ENCODE assay signal across 1 cellular context in genomic region chr6:22271044-22271443, GRCh38.
TF ChIP-seq lines count a peak whose summit lies in the region.

No MANE protein-coding gene starts in this region.

TF ChIP-seq in GM12878, 131 proteins besides CTCF, POLR2A, EP300 and RAD21 (continued from another document and continues in another):
- TF ChIP-seq E4F1 (IDR thresholded peaks at IDR 0.05; ENCODE audit: borderline replicate concordance, partially characterized antibody), result no peak
- TF ChIP-seq PBX3 (IDR thresholded peaks at IDR 0.05; ENCODE audit: insufficient replicate concordance, low read depth, low read length), result no peak
- TF ChIP-seq YY1 (IDR thresholded peaks at IDR 0.05; ENCODE audit: low read depth, low read length), result no peak
- TF ChIP-seq ATF2 (IDR thresholded peaks at IDR 0.05; ENCODE audit: low read length), result peak; percentile 80
- no peak for TF ChIP-seq SUZ12 (IDR thresholded peaks at IDR 0.05; ENCODE audit: unreplicated experiment)
- TF ChIP-seq CBX3 (IDR thresholded peaks at IDR 0.05; ENCODE audit: borderline replicate concordance, low read depth), result no peak
- TF ChIP-seq KLF5 (IDR thresholded peaks at IDR 0.05; ENCODE audit: partially characterized antibody), result no peak
- TF ChIP-seq BRCA1 (IDR thresholded peaks at IDR 0.05; ENCODE audit: low read depth, low read length), result no peak
- no peak for TF ChIP-seq RCOR1 (conservative IDR thresholded peaks at IDR 0.05; ENCODE audit: low read depth, low read length)
- TF ChIP-seq TCF3 (IDR thresholded peaks at IDR 0.05; ENCODE audit: borderline replicate concordance, insufficient read depth, low read depth, low read length), result no peak
- TF ChIP-seq TARDBP (IDR thresholded peaks at IDR 0.05; ENCODE audit: borderline replicate concordance), result no peak
- no peak for TF ChIP-seq FOS (IDR thresholded peaks at IDR 0.05; ENCODE audit: borderline replicate concordance, extremely low read depth, insufficient read length)
- no peak for TF ChIP-seq SREBF2 (IDR thresholded peaks at IDR 0.05; ENCODE audit: low read length)
- TF ChIP-seq SREBF1 (IDR thresholded peaks at IDR 0.05; ENCODE audit: low read length), result no peak
- no peak for TF ChIP-seq SMAD1 (IDR thresholded peaks at IDR 0.05; ENCODE audit: low read depth, partially characterized antibody)
- no peak for TF ChIP-seq SMAD5 (IDR thresholded peaks at IDR 0.05; ENCODE audit: low read depth)
- peak; percentile 55; the same call in 1 of the 2 replicates for TF ChIP-seq CREM (IDR thresholded peaks at IDR 0.05; ENCODE audit: low read depth)
- TF ChIP-seq ZNF24 (IDR thresholded peaks at IDR 0.05), result 0 out of 2 replicates have a peak, but pooled peaks have one; percentile 28
- TF ChIP-seq PRDM15 (CRISPR knock-in tag; IDR thresholded peaks at IDR 0.05), result no peak
- TF ChIP-seq IKZF1 (conservative IDR thresholded peaks at IDR 0.05), result 0 out of 2 replicates have a peak, but pooled peaks have one; percentile 30
- no peak for TF ChIP-seq SIN3A (IDR thresholded peaks at IDR 0.05; ENCODE audit: low read depth, low read length)
- TF ChIP-seq E2F4 (IDR thresholded peaks at IDR 0.05; ENCODE audit: low read depth, low read length), result no peak
- TF ChIP-seq NR2C1 (IDR thresholded peaks at IDR 0.05), result no peak
- no peak for TF ChIP-seq SP1 (IDR thresholded peaks at IDR 0.05; ENCODE audit: low read depth, low read length)
- no peak for TF ChIP-seq TCF12 (IDR thresholded peaks at IDR 0.05; ENCODE audit: low read depth, low read length)
- TF ChIP-seq PKNOX1 (IDR thresholded peaks at IDR 0.05), result no peak
- 0 out of 2 replicates have a peak, but pooled peaks have one; percentile 18 for TF ChIP-seq MTA2 (IDR thresholded peaks at IDR 0.05; ENCODE audit: low read depth)
- TF ChIP-seq EZH2 (IDR thresholded peaks at IDR 0.05; ENCODE audit: borderline replicate concordance, control insufficient read depth, low read depth, low read length), result no peak
- TF ChIP-seq IRF5 (IDR thresholded peaks at IDR 0.05; ENCODE audit: borderline replicate concordance), result no peak
- TF ChIP-seq HCFC1 (IDR thresholded peaks at IDR 0.05; ENCODE audit: low read length), result no peak
- peak; percentile 63; the same call in 1 of the 2 replicates for TF ChIP-seq EED (IDR thresholded peaks at IDR 0.05; ENCODE audit: low read depth)
- TF ChIP-seq MTA3 (IDR thresholded peaks at IDR 0.05; ENCODE audit: borderline replicate concordance, low read length), result peak; percentile 48; the same call in 1 of the 2 replicates
- no peak for TF ChIP-seq ZBTB40 (IDR thresholded peaks at IDR 0.05; ENCODE audit: borderline replicate concordance)
- TF ChIP-seq PAX5 (IDR thresholded peaks at IDR 0.05; ENCODE audit: borderline replicate concordance, low read depth, low read length), result no peak
- TF ChIP-seq STAT1 (conservative IDR thresholded peaks at IDR 0.05), result no peak
- TF ChIP-seq WRNIP1 (IDR thresholded peaks at IDR 0.05; ENCODE audit: borderline replicate concordance, low read depth, low read length), result no peak
- no peak for TF ChIP-seq MYC (IDR thresholded peaks at IDR 0.05; ENCODE audit: insufficient read depth, insufficient read length, insufficient replicate concordance, low read length, severe bottlenecking)
- no peak for TF ChIP-seq BCL3 (IDR thresholded peaks at IDR 0.05; ENCODE audit: borderline replicate concordance, insufficient read depth, low read depth, low read length, poor library complexity, severe bottlenecking)
- no peak for TF ChIP-seq FOXK2 (IDR thresholded peaks at IDR 0.05)
- TF ChIP-seq BCL11A (IDR thresholded peaks at IDR 0.05; ENCODE audit: low read depth, low read length), result peak; percentile 36; the same call in 1 of the 2 replicates
- no peak for TF ChIP-seq DPF2 (IDR thresholded peaks at IDR 0.05)
- no peak for TF ChIP-seq NKRF (conservative IDR thresholded peaks at IDR 0.05)
